Comparison of ENCODE assay signal across 14 cellular contexts in genomic region chr2:42879116-42879705, GRCh38.
DNase-seq lines count a peak whose midpoint lies in the region; ATAC-seq and TF ChIP-seq lines count a peak whose summit lies in the region.
"Had no signal": no experiment of that assay in that cellular context is flagged by ENCODE, and none has a peak within 500 bp of the region (broad histone marks: within the 10 kb centered on the region; RNA-seq: fewer than 3 reads in every experiment).

No MANE protein-coding gene starts in this region.

- no peaks in the 10 kb centered on the region for H3K9me3 ChIP-seq in left ventricle myocardium inferior (replicated peaks)

- peak overlapping the region; percentile 94 for H3K27ac ChIP-seq in left ventricle myocardium inferior (replicated peaks)
- H3K27ac ChIP-seq in cingulate gyrus (ENCODE audit: low read depth, low read length) = peak overlapping the region; percentile 39
- H3K27ac ChIP-seq in urinary bladder (ENCODE audit: low read depth) = peak overlapping the region; percentile 19

- TF ChIP-seq CTCF in left ventricle myocardium inferior (IDR thresholded peaks at IDR 0.05; ENCODE audit: borderline replicate concordance) (no peak), omental fat pad (IDR thresholded peaks at IDR 0.05) (no peak)

- ATAC-seq in Right ventricle myocardium superior (ENCODE audit: poor library complexity) (no peak), omental fat pad (ENCODE audit: low FRiP score) (no peak), HG03457 (IDR thresholded peaks at IDR 0.05; ENCODE audit: unreplicated experiment) (no peak)

- H3K27me3 ChIP-seq in left ventricle myocardium inferior (ENCODE audit: low read depth) = no peaks in the 10 kb centered on the region

- intact Hi-C loops in left ventricle myocardium inferior (cut with micrococcal nuclease) = no loop called here
- intact Hi-C loops in Right ventricle myocardium superior (cut with DNase I) = no loop called here

- DNase-seq in left ventricle myocardium inferior = no peak
- DNase-seq in Right ventricle myocardium superior = no peak
- DNase-seq in omental fat pad (ENCODE audit: low spot score) = peak; percentile 15
- DNase-seq in 8988T = no peak
- DNase-seq in HT-29 (ENCODE audit: low spot score) = no peak
- DNase-seq: activated CD4-positive, alpha-beta T cell treated with anti-CD3 and anti-CD28 coated beads for 1 hour; central memory CD4-positive, alpha-beta T cell; DMS153; NCI-H1417 treated with DMSO at 0.1 percent for 48 hours; NCI-H526; T-helper 1 cell had no signal

- H3K4me1 ChIP-seq in left ventricle myocardium inferior = peaks cover 77% of the 10 kb centered on the region
- peaks cover 1% of the 10 kb centered on the region for H3K4me1 ChIP-seq in urinary bladder (ENCODE audit: insufficient read depth)

- 85% methylated on average over 6 of the region's 6 CpGs for WGBS in urinary bladder

- H3K4me3 ChIP-seq in left ventricle myocardium inferior (no peak overlapping the region), urinary bladder (ENCODE audit: low read depth, low read length) (no peak overlapping the region)

- H3K36me3 ChIP-seq in left ventricle myocardium inferior (no peaks in the 10 kb centered on the region), urinary bladder (ENCODE audit: insufficient read depth) (no peaks in the 10 kb centered on the region)

Comparison
In these comparisons a context has a peak if more than half of its experiments do, and no peak if none do; other contexts are left out.
1. H3K27ac ChIP-seq: peak in every context shown above with its lines; median percentile 94 in left ventricle myocardium inferior; 39 in cingulate gyrus; 19 in urinary bladder.